ENCODE assay signal across 11 cellular contexts in genomic region chr10:102757323-102757722, GRCh38.
"Had no signal": no experiment of that assay in that cellular context is flagged by ENCODE, and none has a peak within 500 bp of the region (broad histone marks: within the 10 kb centered on the region; RNA-seq: fewer than 3 reads in every experiment).

No MANE protein-coding gene starts in this region.

- H3K4me3 Mint-ChIP-seq: activated naive CD4-positive, alpha-beta T cell treated with anti-CD3 and anti-CD28 coated beads for 36 hours; activated naive CD8-positive, alpha-beta T cell treated with anti-CD3 and anti-CD28 coated beads, Interleukin-2, amount 50 U/mL, for 24 hours; activated T-helper 17 cell treated with anti-CD3 and anti-CD28 coated beads, Interleukin-2, amount 50 U/mL, for 72 hours; memory B cell had no signal

- ATAC-seq: activated naive CD8-positive, alpha-beta T cell treated with anti-CD3 and anti-CD28 coated beads, Interleukin-2, amount 50 U/mL, for 24 hours; activated T-helper 17 cell treated with anti-CD3 and anti-CD28 coated beads, Interleukin-2, amount 50 U/mL, for 72 hours; left ventricle myocardium superior; sciatic nerve had no signal

- H3K27ac Mint-ChIP-seq: activated naive CD4-positive, alpha-beta T cell treated with anti-CD3 and anti-CD28 coated beads for 36 hours; activated naive CD8-positive, alpha-beta T cell treated with anti-CD3 and anti-CD28 coated beads, Interleukin-2, amount 50 U/mL, for 24 hours; activated T-helper 17 cell treated with anti-CD3 and anti-CD28 coated beads, Interleukin-2, amount 50 U/mL, for 72 hours had no signal

- DNase-seq: activated CD4-positive, alpha-beta T cell treated with anti-CD3 and anti-CD28 coated beads, Interleukin-2, amount 50 U/mL, for 1 hour; activated naive CD4-positive, alpha-beta T cell treated with anti-CD3 and anti-CD28 coated beads for 36 hours; activated naive CD8-positive, alpha-beta T cell treated with anti-CD3 and anti-CD28 coated beads, Interleukin-2, amount 50 U/mL, for 24 hours; foreskin fibroblast; hippocampal formation; left ventricle myocardium superior; stimulated activated CD4-positive, alpha-beta T cell treated with anti-CD3 and anti-CD28 coated beads, Interleukin-1b, Interleukin-23, amount 100 ng/mL, for 48 hours; uterus had no signal

- H3K4me3 ChIP-seq: uterus had no signal

- H3K9me3 ChIP-seq: uterus had no signal

- H3K36me3 ChIP-seq: uterus had no signal

- H3K27me3 ChIP-seq: uterus had no signal

- H3K9me3 Mint-ChIP-seq: activated naive CD4-positive, alpha-beta T cell treated with anti-CD3 and anti-CD28 coated beads for 36 hours; activated naive CD8-positive, alpha-beta T cell treated with anti-CD3 and anti-CD28 coated beads, Interleukin-2, amount 50 U/mL, for 24 hours; activated T-helper 17 cell treated with anti-CD3 and anti-CD28 coated beads, Interleukin-2, amount 50 U/mL, for 72 hours had no signal

- H3K27me3 Mint-ChIP-seq: activated naive CD8-positive, alpha-beta T cell treated with anti-CD3 and anti-CD28 coated beads, Interleukin-2, amount 50 U/mL, for 24 hours; activated T-helper 17 cell treated with anti-CD3 and anti-CD28 coated beads, Interleukin-2, amount 50 U/mL, for 72 hours; memory B cell had no signal
